8 cellular contexts compared by ENCODE assay signal in genomic region chr7:1028775-1029636, GRCh38. TPM values are rescaled to one million over a fixed set of nuclear protein-coding genes. Genes with fewer than 3 reads are reported as not detected.
A peak's percentile ranks its signal among the peaks of the same experiment; 100 is the strongest.
DNase-seq lines count a peak whose midpoint lies in the region; ATAC-seq lines count a peak whose summit lies in the region.

No MANE protein-coding gene starts in this region.

- POLR2A ChIA-PET in T-cell (lab: Charles Lee): no interaction called here

- intact Hi-C loops in left cardiac atrium (cut with DNase I) (no loop called here), posterior cingulate gyrus (cut with DNase I) (no loop called here)

- peak overlapping the region; percentile 73 to 81 (median 79) for H3K4me3 Mint-ChIP-seq in T-cell

- H3K9me3 Mint-ChIP-seq in T-cell: no peaks in the 10 kb centered on the region

- ATAC-seq in T-cell (replicated peaks in 1 of 4): peak; percentile 64 to 72 (median 69)
- peak; percentile 88 to 95 for ATAC-seq in left cardiac atrium
- ATAC-seq in GM21529 (IDR thresholded peaks at IDR 0.05; ENCODE audit: unreplicated experiment): no peak

- peaks cover 4% of the 10 kb centered on the region for H3K36me3 Mint-ChIP-seq in T-cell

- no peaks in the 10 kb centered on the region for H3K27me3 Mint-ChIP-seq in T-cell

- H3K4me1 ChIP-seq in urinary bladder (ENCODE audit: insufficient read depth): no peaks in the 10 kb centered on the region

- H3K36me3 ChIP-seq in urinary bladder (ENCODE audit: insufficient read depth): no peaks in the 10 kb centered on the region

- peaks cover 40 to 58% (median 51%) of the 10 kb centered on the region in 3 donors for H3K4me1 Mint-ChIP-seq in T-cell

- H3K4me3 ChIP-seq in urinary bladder (ENCODE audit: low read depth, low read length): peak overlapping the region; percentile 65

- H3K27ac Mint-ChIP-seq in T-cell: peak overlapping the region; percentile 71 to 80

- 52% methylated on average over 18 of the region's 18 CpGs for WGBS in urinary bladder

- DNase-seq in GDM1 (lab: John Stamatoyannopoulos, UW) (peak; percentile 82), Kasumi-1 (lab: John Stamatoyannopoulos, UW) (peak; percentile 55 to 68), T-cell (peak in 23 of 34 experiments; percentile 19 to 60 (median 35)), anterior cingulate cortex (lab: John Stamatoyannopoulos, UW) (peak in 53 of 58 donors; percentile 11 to 83 (median 68)), left cardiac atrium (peak; percentile 89), posterior cingulate gyrus (peak; percentile 61 to 97 (median 75))

- CTCF ChIA-PET in T-cell (lab: Charles Lee): no interaction called here

- peak overlapping the region; percentile 80 for H3K27ac ChIP-seq in urinary bladder (ENCODE audit: low read depth)

RNA-seq across cellular contexts. Expression of gene GPR146, which starts 15.3 kb away (rescaled TPM):
- total RNA-seq in T-cell: 10 to 100 TPM; 11.9 to 14.7 (median 13.0) TPM
- total RNA-seq in left cardiac atrium: 10 to 100 TPM in 1 of 2 donors, 1 to 10 TPM in 1; 9.0 to 17.7 TPM
- 3.1 TPM for total RNA-seq in urinary bladder
- polyA plus RNA-seq in urinary bladder: 43.9 TPM

RNA-seq across cellular contexts. Expression of gene CYP2W1, which starts 46.0 kb away (rescaled TPM):
- total RNA-seq in T-cell (under 1 TPM in 1 of 5 donors, not detected in 4; 0.19 TPM), left cardiac atrium (not detected), urinary bladder (7.5 TPM)
- 0.22 TPM for polyA plus RNA-seq in urinary bladder

RNA-seq across cellular contexts. Expression of gene COX19, which starts 53.7 kb away (rescaled TPM):
- total RNA-seq in T-cell (10 to 100 TPM; 38.0 to 50.9 (median 43.7) TPM), left cardiac atrium (1 to 10 TPM; 6.6 to 8.5 TPM), urinary bladder (24.0 TPM)
- polyA plus RNA-seq in urinary bladder: 6.5 TPM

RNA-seq across cellular contexts. Expression of gene GPER1, which starts 58.9 kb away (rescaled TPM):
- under 1 TPM in 3 of 5 donors, not detected in 2; 0.23 to 0.41 (median 0.26) TPM for total RNA-seq in T-cell
- 1 to 10 TPM; 4.6 to 7.6 TPM for total RNA-seq in left cardiac atrium
- total RNA-seq in urinary bladder: 1.9 TPM
- 12.7 TPM for polyA plus RNA-seq in urinary bladder

Comparison
In these comparisons a context has a peak if more than half of its experiments do, and no peak if none do; other contexts are left out.
1. DNase-seq: peak in every context shown above with its lines; median percentile 89 in left cardiac atrium; 82 in GDM1; 75 in posterior cingulate gyrus; 68 in anterior cingulate cortex; 62 in Kasumi-1; 35 in T-cell.